ENCODE assay signal across 1 cellular context in genomic region chr17:55398689-55399088, GRCh38.
TF ChIP-seq lines count a peak whose summit lies in the region.

No MANE protein-coding gene starts in this region.

TF ChIP-seq in GM12878, 131 proteins besides CTCF, POLR2A, EP300 and RAD21:
- TF ChIP-seq REST (IDR thresholded peaks at IDR 0.05; ENCODE audit: low read depth, low read length) (peak; percentile 45; the same call in 1 of the 2 replicates), NKRF (conservative IDR thresholded peaks at IDR 0.05) (no peak)
